ENCODE assay signal across 17 cellular contexts in genomic region chrX:47797084-47797483, GRCh38. TPM values are rescaled to one million over a fixed set of nuclear protein-coding genes. Genes with fewer than 3 reads are reported as not detected.
DNase-seq lines count a peak whose midpoint lies in the region; ATAC-seq and TF ChIP-seq lines count a peak whose summit lies in the region.
"Had no signal": no experiment of that assay in that cellular context is flagged by ENCODE, and none has a peak within 500 bp of the region (broad histone marks: within the 10 kb centered on the region; RNA-seq: fewer than 3 reads in every experiment).

No MANE protein-coding gene starts in this region.

- H3K27ac Mint-ChIP-seq in activated naive CD4-positive, alpha-beta T cell treated with anti-CD3 and anti-CD28 coated beads, Interleukin-2, amount 10 ng/mL, durations not matched to agents 7 days and 5 days = no peak overlapping the region
- H3K27ac Mint-ChIP-seq: CD14-positive monocyte had no signal

- 50 to 63% methylated on average over 2 of the region's 2 CpGs for WGBS in GM23248 (ENCODE audit: low coverage in 1 of 2, low lambda C conversion rate in 2 of 2, missing lambda C conversion rate in 2 of 2), 2 experiments

- peak overlapping the region; percentile 49 for H3K4me2 ChIP-seq in GM23248 (ENCODE audit: unreplicated experiment)
- H3K4me2 ChIP-seq in skeletal muscle satellite cell (ENCODE audit: low read length) = peak overlapping the region; percentile 8

- no peaks in the 10 kb centered on the region for H3K4me1 Mint-ChIP-seq in activated naive CD4-positive, alpha-beta T cell treated with anti-CD3 and anti-CD28 coated beads, Interleukin-2, amount 10 ng/mL, durations not matched to agents 7 days and 5 days

- H3K4me1 ChIP-seq in GM23248 (ENCODE audit: insufficient read depth) = peaks cover 11% of the 10 kb centered on the region
- H3K4me1 ChIP-seq in skeletal muscle satellite cell (ENCODE audit: control insufficient read depth, insufficient read depth, low read length) = peaks cover 9% of the 10 kb centered on the region

- H3K27me3 ChIP-seq in GM23248 (replicated peaks; ENCODE audit: insufficient read depth) (no peaks in the 10 kb centered on the region), brain microvascular endothelial cell (replicated peaks) (no peaks in the 10 kb centered on the region), skeletal muscle satellite cell (ENCODE audit: control insufficient read depth, insufficient read depth, low read length) (no peaks in the 10 kb centered on the region)
- H3K27me3 ChIP-seq: MG63 had no signal

- H3K36me3 Mint-ChIP-seq in activated naive CD4-positive, alpha-beta T cell treated with anti-CD3 and anti-CD28 coated beads, Interleukin-2, amount 10 ng/mL, durations not matched to agents 7 days and 5 days = no peaks in the 10 kb centered on the region
- H3K36me3 Mint-ChIP-seq: CD14-positive monocyte had no signal

- H3K27me3 Mint-ChIP-seq in activated naive CD4-positive, alpha-beta T cell treated with anti-CD3 and anti-CD28 coated beads, Interleukin-2, amount 10 ng/mL, durations not matched to agents 7 days and 5 days = no peaks in the 10 kb centered on the region

- H3K9me3 ChIP-seq in GM23248 (ENCODE audit: low read depth) (no peaks in the 10 kb centered on the region), skeletal muscle satellite cell (replicated peaks; ENCODE audit: low read length) (no peaks in the 10 kb centered on the region)
- H3K9me3 ChIP-seq: MG63 had no signal

- no peaks in the 10 kb centered on the region for H4K20me1 ChIP-seq in GM23248 (ENCODE audit: insufficient read depth)

- no peaks in the 10 kb centered on the region for H3K9me2 ChIP-seq in GM23248 (ENCODE audit: insufficient read depth)

- CTCF ChIA-PET in activated naive CD4-positive, alpha-beta T cell treated with anti-CD3 and anti-CD28 coated beads, Interleukin-2, amount 10 ng/mL, durations not matched to agents 7 days and 5 days (lab: Charles Lee) = no interaction called here

- no peaks in the 10 kb centered on the region for H3K79me2 ChIP-seq in GM23248 (ENCODE audit: insufficient read depth)

- in situ Hi-C loops in GM23248 (cut with MboI) = no loop called here
- in situ Hi-C loops in brain microvascular endothelial cell (cut with HindIII; ENCODE audit: low pct_ligation_motif_present, low sequenced_read_pairs) = no loop called here

- TF ChIP-seq CTCF in brain microvascular endothelial cell (IDR thresholded peaks at IDR 0.05; ENCODE audit: low read depth, low read length, missing control alignments) = no peak

- H2AFZ ChIP-seq in GM23248 = peak overlapping the region; percentile 60

- intact Hi-C loops in left ventricle myocardium superior (cut with micrococcal nuclease) = no loop called here
- intact Hi-C loops in left colon (cut with DNase I, micrococcal nuclease) = no loop called here

- DNase-seq in GM23248 (no peak), brain microvascular endothelial cell (no peak), left ventricle myocardium superior (no peak), left colon (no peak)
- no peak for DNase-seq in activated naive CD4-positive, alpha-beta T cell treated with anti-CD3 and anti-CD28 coated beads, Interleukin-2, amount 10 ng/mL, durations not matched to agents 7 days and 5 days
- DNase-seq: ACHN, AML-193, DMS 273 treated with DMSO at 0.1 percent for 48 hours, H7, NCI-H1092, NCI-H2081 treated with DMSO at 0.1 percent for 48 hours, NCI-H2227 treated with DMSO at 0.1 percent for 48 hours, NCI-H524 had no signal

- H3K27ac ChIP-seq in GM23248 (peak overlapping the region; percentile 81), brain microvascular endothelial cell (peak overlapping the region; percentile 68)

- H3K36me3 ChIP-seq in GM23248 (ENCODE audit: low read depth) (no peaks in the 10 kb centered on the region), brain microvascular endothelial cell (replicated peaks) (no peaks in the 10 kb centered on the region), skeletal muscle satellite cell (ENCODE audit: insufficient read depth, low read length) (no peaks in the 10 kb centered on the region)
- H3K36me3 ChIP-seq: MG63 had no signal

- ATAC-seq in left ventricle myocardium superior = peak; percentile 95
- no peak for ATAC-seq in GM18909 (IDR thresholded peaks at IDR 0.05; ENCODE audit: poor library complexity, unreplicated experiment)
- ATAC-seq in left colon = no peak

- H3K4me3 ChIP-seq in GM23248 (peak overlapping the region; percentile 47), brain microvascular endothelial cell (ENCODE audit: low read depth, low read length) (no peak overlapping the region), skeletal muscle satellite cell (ENCODE audit: low read length) (no peak overlapping the region)
- H3K4me3 ChIP-seq: MG63 had no signal

- peaks cover 9% of the 10 kb centered on the region; the same call in 1 of the 2 replicates for H3F3A ChIP-seq in GM23248 (ENCODE audit: insufficient read depth)

- H3K4me3 Mint-ChIP-seq in activated naive CD4-positive, alpha-beta T cell treated with anti-CD3 and anti-CD28 coated beads, Interleukin-2, amount 10 ng/mL, durations not matched to agents 7 days and 5 days = no peak overlapping the region
- H3K4me3 Mint-ChIP-seq: CD14-positive monocyte had no signal

- H3K9me3 Mint-ChIP-seq in activated naive CD4-positive, alpha-beta T cell treated with anti-CD3 and anti-CD28 coated beads, Interleukin-2, amount 10 ng/mL, durations not matched to agents 7 days and 5 days = no peaks in the 10 kb centered on the region

- H3K9ac ChIP-seq in GM23248 (0 out of 2 replicates have a peak overlapping the region, but pooled peaks have one; percentile 33), skeletal muscle satellite cell (ENCODE audit: low read depth, low read length) (peak overlapping the region; percentile 24)

RNA-seq across cellular contexts. Expression of gene ZNF81, which starts 39.6 kb away (rescaled TPM):
- 2.1 and 3.5 TPM in 2 replicates for total RNA-seq in GM23248 (2014; rRNA removed; shearing (Covaris generic))
- polyA plus RNA-seq in GM23248 (2016; fragmentation: Nextera tagmentation; extraction: Ambion mirVana) = 2.5 and 5.4 TPM in 2 replicates
- total RNA-seq in left ventricle myocardium superior = 4.7 TPM
- 5.7 and 5.8 TPM in 2 replicates for total RNA-seq in skeletal muscle satellite cell (2012; rRNA removed)
- 10 to 100 TPM; 11.8 to 12.0 TPM for total RNA-seq in left colon
